In the genomic region with DNA sequence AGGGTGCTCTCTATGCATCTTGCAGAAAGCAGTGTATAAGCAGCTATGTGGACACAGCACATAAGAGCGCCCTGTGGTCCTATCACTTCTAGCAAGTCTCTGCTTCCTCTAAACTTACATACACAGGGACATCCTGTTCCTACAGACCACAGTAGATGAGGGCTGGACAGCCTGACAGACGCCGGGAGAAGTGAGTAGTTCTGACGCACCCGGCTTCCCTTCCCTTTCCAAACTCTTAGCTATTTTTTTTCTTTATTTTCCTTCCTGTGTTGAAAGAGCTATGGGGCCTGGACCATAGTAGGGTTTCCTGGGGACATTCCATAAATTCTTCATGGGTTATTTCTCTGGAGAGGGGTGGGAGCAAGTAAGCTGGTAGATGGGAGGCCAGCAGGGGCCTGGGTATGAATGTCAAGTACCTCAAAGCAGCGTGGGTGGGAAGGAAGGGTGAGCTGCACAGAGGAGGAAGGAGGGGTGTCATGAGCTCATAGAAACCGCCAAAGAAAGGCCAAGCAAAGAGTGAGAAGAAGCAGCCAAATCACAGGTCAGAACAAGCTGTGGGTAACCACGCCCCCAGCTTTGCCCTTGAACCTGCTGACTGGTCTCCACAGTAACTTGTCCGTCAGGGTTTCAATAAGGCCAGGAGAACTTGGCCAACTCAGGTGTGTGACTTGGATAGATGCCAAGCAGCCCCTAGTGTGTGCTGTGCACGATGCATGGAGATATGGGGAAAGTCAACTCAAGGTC, we compare ENCODE assay signal across 8 cellular contexts. TPM values are rescaled to one million over a fixed set of nuclear protein-coding genes. Genes with fewer than 3 reads are reported as not detected.
DNase-seq lines count a peak whose midpoint lies in the region; TF ChIP-seq lines count a peak whose summit lies in the region.

No MANE protein-coding gene starts in this region.

- peaks cover 18% of the 10 kb centered on the region for H3K79me1 ChIP-seq in trophoblast cell (ENCODE audit: low read length)

- peak overlapping the region; percentile 23 for H3K27ac ChIP-seq in trophoblast cell (ENCODE audit: low read depth, low read length)
- H3K27ac ChIP-seq in CD4-positive, alpha-beta memory T cell (ENCODE audit: low read depth, low read length): no peak overlapping the region

- H2BK12ac ChIP-seq in trophoblast cell (ENCODE audit: low read length): no peak overlapping the region

- no peaks in the 10 kb centered on the region for H3K9me3 ChIP-seq in trophoblast cell (ENCODE audit: insufficient read depth, low read depth, low read length)
- H3K9me3 ChIP-seq in CD4-positive, alpha-beta memory T cell (ENCODE audit: control insufficient read depth in 1 of 2, low read length in 2 of 2): no peaks in the 10 kb centered on the region

- no peaks in the 10 kb centered on the region for H3K27me3 ChIP-seq in trophoblast cell (ENCODE audit: insufficient read depth, low read length)
- no peaks in the 10 kb centered on the region for H3K27me3 ChIP-seq in CD4-positive, alpha-beta memory T cell (ENCODE audit: insufficient read depth, low read length)

- no peaks in the 10 kb centered on the region for H3K36me3 Mint-ChIP-seq in CD4-positive, alpha-beta memory T cell

- peaks cover 35 to 56% of the 10 kb centered on the region in 2 experiments for H3K36me3 ChIP-seq in trophoblast cell (ENCODE audit: control insufficient read depth in 1 of 2, insufficient read depth in 2 of 2, low read length in 2 of 2)
- no peaks in the 10 kb centered on the region for H3K36me3 ChIP-seq in CD4-positive, alpha-beta memory T cell (ENCODE audit: insufficient read depth, low read length)

- H3K4me1 ChIP-seq in trophoblast cell (ENCODE audit: control insufficient read depth in 1 of 2, insufficient read depth in 2 of 2, low read length in 2 of 2): peaks cover 27 to 36% of the 10 kb centered on the region in 2 experiments
- H3K4me1 ChIP-seq in CD4-positive, alpha-beta memory T cell (ENCODE audit: insufficient read depth, low read length): no peaks in the 10 kb centered on the region

- no peak overlapping the region for H4K12ac ChIP-seq in trophoblast cell (ENCODE audit: low read depth, low read length)

- no peak overlapping the region for H2AFZ ChIP-seq in trophoblast cell (ENCODE audit: insufficient read depth, low read length, poor library complexity)

- no peak overlapping the region for H4K8ac ChIP-seq in trophoblast cell (ENCODE audit: low read depth, low read length)

- TF ChIP-seq CTCF in epithelial cell of esophagus (IDR thresholded peaks at IDR 0.05; ENCODE audit: insufficient read depth, low read depth, low read length, missing control alignments): no peak

- H3K4ac ChIP-seq in trophoblast cell (ENCODE audit: low read depth, low read length): no peak overlapping the region

- no peak overlapping the region for H3K14ac ChIP-seq in trophoblast cell (ENCODE audit: low read length)

- H3K4me3 ChIP-seq in epithelial cell of esophagus (ENCODE audit: low read length) (no peak overlapping the region), trophoblast cell (ENCODE audit: low read depth, low read length) (no peak overlapping the region)
- H3K4me3 ChIP-seq in CD4-positive, alpha-beta memory T cell (ENCODE audit: low read length in 2 of 2): no peak overlapping the region

- no peaks in the 10 kb centered on the region for H3K79me2 ChIP-seq in trophoblast cell (ENCODE audit: control insufficient read depth, insufficient read depth, low read length, poor library complexity)

- H3K9me3 Mint-ChIP-seq in CD4-positive, alpha-beta memory T cell: no peaks in the 10 kb centered on the region

- no peak overlapping the region for H3K23ac ChIP-seq in trophoblast cell (ENCODE audit: low read length)

- no CpG with 5 or more reads among the region's 10 CpGs for WGBS in trophoblast cell (ENCODE audit: extremely low coverage, insufficient coverage, insufficient read length)

- no peak overlapping the region for H2BK120ac ChIP-seq in trophoblast cell (ENCODE audit: insufficient read depth, low read length, poor library complexity)

- CTCF ChIA-PET in CD4-positive, alpha-beta memory T cell (lab: Charles Lee; ENCODE audit: partially characterized antibody): no interaction called here

- H2BK5ac ChIP-seq in trophoblast cell (ENCODE audit: low read depth, low read length, poor library complexity): peak overlapping the region; percentile 45

- no peak overlapping the region for H3K4me2 ChIP-seq in trophoblast cell (ENCODE audit: low read length)

- no peak overlapping the region for H2AK5ac ChIP-seq in trophoblast cell (ENCODE audit: low read length)

- H3K9ac ChIP-seq in trophoblast cell (ENCODE audit: low read length): no peak overlapping the region

- DNase-seq in Daoy (ENCODE audit: low read depth): peak; percentile 94
- peak; percentile 88 for DNase-seq in NCI-H748 (lab: John Stamatoyannopoulos, UW; ENCODE audit: unreplicated experiment)
- peak; percentile 97 for DNase-seq in epithelial cell of esophagus (ENCODE audit: low read depth)
- no peak for DNase-seq in trophoblast cell
- no peak for DNase-seq in CD4-positive, alpha-beta memory T cell
- DNase-seq in SIG-M5 treated with dmso at 0.1 percent for 504 hours (lab: John Stamatoyannopoulos, UW; ENCODE audit: unreplicated experiment): no peak
- DNase-seq in nucleus accumbens (lab: John Stamatoyannopoulos, UW): no peak
- no peak for DNase-seq in NCI-H187 (lab: John Stamatoyannopoulos, UW)

- POLR2A ChIA-PET in CD4-positive, alpha-beta memory T cell (lab: Charles Lee; ENCODE audit: partially characterized antibody): no interaction called here

- no peak overlapping the region for H3K4me3 Mint-ChIP-seq in CD4-positive, alpha-beta memory T cell

- no peak overlapping the region for H3K27ac Mint-ChIP-seq in CD4-positive, alpha-beta memory T cell

- H3K27me3 Mint-ChIP-seq in CD4-positive, alpha-beta memory T cell: peaks cover 0 to 1% of the 10 kb centered on the region in 2 donors

- intact Hi-C loops in CD4-positive, alpha-beta memory T cell (cut with micrococcal nuclease): no loop called here

- no peak overlapping the region for H4K91ac ChIP-seq in trophoblast cell (ENCODE audit: low read depth, low read length)

- H3K18ac ChIP-seq in trophoblast cell (ENCODE audit: low read length): no peak overlapping the region

- H3K4me1 Mint-ChIP-seq in CD4-positive, alpha-beta memory T cell: no peaks in the 10 kb centered on the region

RNA-seq across cellular contexts. Expression of a gene that starts 36.6 kb away (rescaled TPM):
- total RNA-seq in Daoy (2014; rRNA removed; shearing (Covaris generic)): 3.1 and 3.3 TPM in 2 replicates
- 35.3 and 35.7 TPM in 2 replicates for polyA plus RNA-seq in trophoblast cell (2013)
- 1 to 10 TPM; 3.5 to 4.0 TPM for total RNA-seq in CD4-positive, alpha-beta memory T cell
- under 1 TPM; 0.10 to 0.11 TPM for polyA plus RNA-seq in CD4-positive, alpha-beta memory T cell

Comparison
In these comparisons a context has a peak if more than half of its experiments do, and no peak if none do; other contexts are left out.
1. DNase-seq: peak in Daoy (single experiment), NCI-H748 (single experiment) and epithelial cell of esophagus (single experiment); none in trophoblast cell (0 of 2), CD4-positive, alpha-beta memory T cell (0 of 5), SIG-M5 treated with dmso at 0.1 percent for 504 hours (single experiment), nucleus accumbens (0 of 56) and NCI-H187 (0 of 2).